Comparison of ENCODE assay signal across 11 cellular contexts in genomic region chr9:88829276-88829675, GRCh38.
A peak's percentile ranks its signal among the peaks of the same experiment; 100 is the strongest.
DNase-seq lines count a peak whose midpoint lies in the region; ATAC-seq and TF ChIP-seq lines count a peak whose summit lies in the region.
"Had no signal": no experiment of that assay in that cellular context is flagged by ENCODE, and none has a peak within 500 bp of the region (broad histone marks: within the 10 kb centered on the region; RNA-seq: fewer than 3 reads in every experiment).

No MANE protein-coding gene starts in this region.

- ATAC-seq in GM18867 (IDR thresholded peaks at IDR 0.05; ENCODE audit: unreplicated experiment) (peak; percentile 67), GM21390 (IDR thresholded peaks at IDR 0.05; ENCODE audit: unreplicated experiment) (peak; percentile 58), HG03439 (IDR thresholded peaks at IDR 0.05; ENCODE audit: unreplicated experiment) (peak; percentile 53), gastrocnemius medialis (no peak)
- ATAC-seq: left lobe of liver had no signal

- no peak overlapping the region for H3K27ac ChIP-seq in gastrocnemius medialis
- H3K27ac ChIP-seq: PC-9, VCaP had no signal

- no peak overlapping the region for H3K4me3 ChIP-seq in fibroblast of mammary gland (ENCODE audit: control insufficient read depth, low read depth, low read length)
- H3K4me3 ChIP-seq in gastrocnemius medialis = no peak overlapping the region
- H3K4me3 ChIP-seq: PC-9 had no signal

- no peak for TF ChIP-seq POLR2A in gastrocnemius medialis (IDR thresholded peaks at IDR 0.05)

- in situ Hi-C loops in gastrocnemius medialis (cut with MboI; ENCODE audit: low sequenced_read_pairs in 4 of 4) = no loop called here

- intact Hi-C loops in gastrocnemius medialis (cut with DNase I; ENCODE audit: low total_unique reads) = no loop called here

- H3K4me1 ChIP-seq in gastrocnemius medialis = no peaks in the 10 kb centered on the region

- no peaks in the 10 kb centered on the region for H3K27me3 ChIP-seq in gastrocnemius medialis

- DNase-seq in fibroblast of mammary gland (ENCODE audit: low read depth) (peak; percentile 26), HPDE6-E6E7 (ENCODE audit: extremely low spot score) (no peak), Ammon's horn (ENCODE audit: low spot score) (no peak), gastrocnemius medialis (no peak)
- DNase-seq: anterior cingulate cortex, PC-9 had no signal

- H3K36me3 ChIP-seq in gastrocnemius medialis = no peaks in the 10 kb centered on the region

- TF ChIP-seq CTCF in fibroblast of mammary gland (conservative IDR thresholded peaks at IDR 0.05; ENCODE audit: control insufficient read depth, insufficient read depth, low read depth, low read length) (no peak), gastrocnemius medialis (IDR thresholded peaks at IDR 0.05 in 4 of 5, conservative IDR thresholded peaks at IDR 0.05 in 1 of 5) (no peak)

- no peaks in the 10 kb centered on the region for H3K9me3 ChIP-seq in gastrocnemius medialis

Comparison
In these comparisons a context has a peak if more than half of its experiments do, and no peak if none do; other contexts are left out.
1. ATAC-seq: peak in GM18867 (single experiment), GM21390 (single experiment) and HG03439 (single experiment); none in gastrocnemius medialis (0 of 2).